ENCODE assay signal across 8 cellular contexts in the genomic region with DNA sequence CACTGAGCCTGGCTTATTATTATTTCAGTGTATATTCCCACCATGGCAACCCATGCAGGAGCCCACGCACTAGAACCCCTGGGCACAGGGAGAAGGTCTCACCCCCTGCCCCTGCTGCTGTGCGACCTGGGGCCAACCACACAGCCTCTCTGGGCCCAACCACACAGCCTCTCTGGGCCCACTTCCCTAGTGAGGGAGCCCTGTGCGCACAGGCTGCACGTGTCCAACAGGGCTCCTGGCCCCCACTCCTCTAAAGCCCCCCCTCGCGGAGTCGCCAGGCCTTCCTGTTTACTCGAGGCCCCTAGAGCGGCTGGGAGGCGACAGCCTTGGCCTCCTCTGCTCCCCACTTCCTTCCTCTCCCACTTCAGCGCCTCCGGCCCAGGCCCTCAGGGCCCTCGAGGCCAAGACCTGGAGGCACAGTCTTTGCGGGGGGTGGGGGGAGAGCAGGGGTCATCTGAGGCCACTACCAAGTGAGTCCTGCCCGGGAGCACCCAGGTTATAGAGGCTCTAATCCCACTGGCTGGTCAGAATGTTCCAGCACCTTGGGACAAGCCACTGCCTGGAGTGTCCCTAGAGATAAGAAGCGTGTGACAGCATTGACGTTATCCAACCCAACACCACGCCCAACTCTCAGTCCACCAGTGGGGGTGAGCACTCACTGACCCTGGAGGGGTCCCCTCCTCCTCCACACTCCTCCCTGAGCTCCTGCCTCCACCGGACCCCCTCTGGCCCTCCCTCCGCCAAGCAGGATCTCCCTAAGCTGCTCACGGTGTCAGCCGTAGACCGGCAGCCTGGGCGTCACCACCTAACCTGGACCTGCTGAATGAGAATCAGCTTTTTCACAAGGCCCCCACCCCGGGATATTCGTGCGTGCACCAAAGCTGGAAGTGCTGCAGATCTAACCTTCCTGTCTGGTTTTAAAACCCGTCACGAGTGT. TPM values are rescaled to one million over a fixed set of nuclear protein-coding genes. Genes with fewer than 3 reads are reported as not detected.
DNase-seq lines count a peak whose midpoint lies in the region; ATAC-seq and TF ChIP-seq lines count a peak whose summit lies in the region.

No MANE protein-coding gene starts in this region.

- H3K27ac ChIP-seq in HL-60 (replicated peaks) (peak overlapping the region; percentile 95), skin epidermis (peak overlapping the region in 19 of 21 experiments; percentile 26 to 79 (median 66))

- peaks cover 2% of the 10 kb centered on the region for H3K36me3 Mint-ChIP-seq in activated CD8-positive, alpha-beta memory T cell treated with anti-CD3 and anti-CD28 coated beads, Interleukin-2, amount 10 ng/mL, durations not matched to agents 7 days and 5 days

- CTCF ChIA-PET in activated CD8-positive, alpha-beta memory T cell treated with anti-CD3 and anti-CD28 coated beads, Interleukin-2, amount 10 ng/mL, durations not matched to agents 7 days and 5 days (lab: Charles Lee) = interaction anchor here (0.7 to 3.8 kb wide), 10 partner anchors 7 to 127 kb away, joined by 3 to 25 read pairs (median 4); a partner anchor contains a TSS

- H3K27me3 Mint-ChIP-seq in activated CD8-positive, alpha-beta memory T cell treated with anti-CD3 and anti-CD28 coated beads, Interleukin-2, amount 10 ng/mL, durations not matched to agents 7 days and 5 days = no peaks in the 10 kb centered on the region

- intact Hi-C loops in cardiac septum (cut with DNase I) = loop anchor here (5.0 kb wide), 1 partner anchor 35 kb away; no protein-coding TSS in a partner anchor

- peak overlapping the region; percentile 89 for H3K27ac Mint-ChIP-seq in activated CD8-positive, alpha-beta memory T cell treated with anti-CD3 and anti-CD28 coated beads, Interleukin-2, amount 10 ng/mL, durations not matched to agents 7 days and 5 days

- ATAC-seq in activated CD8-positive, alpha-beta memory T cell treated with anti-CD3 and anti-CD28 coated beads, Interleukin-2, amount 10 ng/mL, durations not matched to agents 7 days and 5 days = peak; percentile 82
- no peak for ATAC-seq in GM19463 (IDR thresholded peaks at IDR 0.05; ENCODE audit: unreplicated experiment)
- no peak for ATAC-seq in HG03565 (IDR thresholded peaks at IDR 0.05; ENCODE audit: unreplicated experiment)

- no peaks in the 10 kb centered on the region for H3K27me3 ChIP-seq in HL-60 (ENCODE audit: insufficient read depth, poor library complexity, severe bottlenecking)

- H3K4me3 ChIP-seq in HL-60 (replicated peaks; ENCODE audit: insufficient read depth, low read length) = no peak overlapping the region
- no peak overlapping the region for H3K4me3 ChIP-seq in skin epidermis

- no peaks in the 10 kb centered on the region for H3K9me3 Mint-ChIP-seq in activated CD8-positive, alpha-beta memory T cell treated with anti-CD3 and anti-CD28 coated beads, Interleukin-2, amount 10 ng/mL, durations not matched to agents 7 days and 5 days (ENCODE audit: low read depth)

- peak; percentile 87 to 97 for DNase-seq in HL-60 (ENCODE audit: low read depth in 1 of 2, low spot score in 1 of 2)
- peak; percentile 86 for DNase-seq in activated CD8-positive, alpha-beta memory T cell treated with anti-CD3 and anti-CD28 coated beads, Interleukin-2, amount 10 ng/mL, durations not matched to agents 7 days and 5 days
- DNase-seq in cardiac septum (ENCODE audit: low spot score) = peak; percentile 91
- DNase-seq in effector CD8-positive, alpha-beta T cell (lab: John Stamatoyannopoulos, UW) = no peak
- no peak for DNase-seq in hepatic stellate cell (ENCODE audit: low spot score)

- H3K4me1 Mint-ChIP-seq in activated CD8-positive, alpha-beta memory T cell treated with anti-CD3 and anti-CD28 coated beads, Interleukin-2, amount 10 ng/mL, durations not matched to agents 7 days and 5 days = peaks cover 43% of the 10 kb centered on the region

- no peak for TF ChIP-seq CTCF in HL-60 (IDR thresholded peaks at IDR 0.05; ENCODE audit: insufficient read depth, low read length)

- no peak overlapping the region for H3K4me3 Mint-ChIP-seq in activated CD8-positive, alpha-beta memory T cell treated with anti-CD3 and anti-CD28 coated beads, Interleukin-2, amount 10 ng/mL, durations not matched to agents 7 days and 5 days

RNA-seq across cellular contexts. Expression of a gene that starts 7.9 kb away (rescaled TPM):
- total RNA-seq in activated CD8-positive, alpha-beta memory T cell treated with anti-CD3 and anti-CD28 coated beads, Interleukin-2, amount 10 ng/mL, durations not matched to agents 7 days and 5 days = 10 to 100 TPM; 18.4 to 21.3 TPM
- total RNA-seq in cardiac septum = 244 TPM

RNA-seq across cellular contexts. Expression of a gene that starts 15.1 kb away (rescaled TPM):
- total RNA-seq in activated CD8-positive, alpha-beta memory T cell treated with anti-CD3 and anti-CD28 coated beads, Interleukin-2, amount 10 ng/mL, durations not matched to agents 7 days and 5 days = 10 to 100 TPM; 33.6 to 34.3 TPM
- total RNA-seq in cardiac septum = 484 TPM

RNA-seq across cellular contexts. Expression of a gene that starts 37.1 kb away (rescaled TPM):
- total RNA-seq in activated CD8-positive, alpha-beta memory T cell treated with anti-CD3 and anti-CD28 coated beads, Interleukin-2, amount 10 ng/mL, durations not matched to agents 7 days and 5 days = 10 to 100 TPM; 75.7 to 93.5 TPM
- 49.4 TPM for total RNA-seq in cardiac septum

RNA-seq across cellular contexts. Expression of a gene that starts 54.5 kb away (rescaled TPM):
- 10 to 100 TPM; 64.7 to 71.4 TPM for total RNA-seq in activated CD8-positive, alpha-beta memory T cell treated with anti-CD3 and anti-CD28 coated beads, Interleukin-2, amount 10 ng/mL, durations not matched to agents 7 days and 5 days
- total RNA-seq in cardiac septum = 48.1 TPM

RNA-seq across cellular contexts. Expression of a gene that starts 59.7 kb away (rescaled TPM):
- 100 to 1,000 TPM; 109 to 117 TPM for total RNA-seq in activated CD8-positive, alpha-beta memory T cell treated with anti-CD3 and anti-CD28 coated beads, Interleukin-2, amount 10 ng/mL, durations not matched to agents 7 days and 5 days
- total RNA-seq in cardiac septum = 36.5 TPM

Comparison
In these comparisons a context has a peak if more than half of its experiments do, and no peak if none do; other contexts are left out.
1. DNase-seq: peak in HL-60 (2 of 2), activated CD8-positive, alpha-beta memory T cell treated with anti-CD3 and anti-CD28 coated beads, Interleukin-2, amount 10 ng/mL, durations not matched to agents 7 days and 5 days (single experiment) and cardiac septum (single experiment); none in effector CD8-positive, alpha-beta T cell (single experiment) and hepatic stellate cell (single experiment).
2. RNA of a gene that starts 7.9 kb away (total RNA-seq): 244 TPM in cardiac septum (single experiment); 18.4 to 21.3 TPM in activated CD8-positive, alpha-beta memory T cell treated with anti-CD3 and anti-CD28 coated beads, Interleukin-2, amount 10 ng/mL, durations not matched to agents 7 days and 5 days; every median in the first group is over 10 times any median in the second.
3. RNA of a gene that starts 15.1 kb away (total RNA-seq): 484 TPM in cardiac septum (single experiment); 33.6 to 34.3 TPM in activated CD8-positive, alpha-beta memory T cell treated with anti-CD3 and anti-CD28 coated beads, Interleukin-2, amount 10 ng/mL, durations not matched to agents 7 days and 5 days; every median in the first group is over 10 times any median in the second.